Comparison of ENCODE assay signal across 17 cellular contexts in genomic region chr6:115729036-115729435, GRCh38.
A peak's percentile ranks its signal among the peaks of the same experiment; 100 is the strongest.
DNase-seq lines count a peak whose midpoint lies in the region; ATAC-seq and TF ChIP-seq lines count a peak whose summit lies in the region.
"Had no signal": no experiment of that assay in that cellular context is flagged by ENCODE, and none has a peak within 500 bp of the region (broad histone marks: within the 10 kb centered on the region; RNA-seq: fewer than 3 reads in every experiment).

No MANE protein-coding gene starts in this region.

- peak; percentile 41 for DNase-seq in A172 (ENCODE audit: low spot score)
- peak; percentile 24 for DNase-seq in H4 (ENCODE audit: low spot score)
- peak; percentile 82 for DNase-seq in T1000 (lab: John Stamatoyannopoulos, UW)
- peak in 1 of 2 donors; percentile 12 for DNase-seq in foreskin keratinocyte
- no peak for DNase-seq in midbrain (lab: John Stamatoyannopoulos, UW)
- DNase-seq: Calu3; CD8-positive, alpha-beta T cell; GOT3; NCI-H187; NCI-H345; NCI-H524 treated with DMSO at 0.1 percent for 48 hours; SW 1271 had no signal

- ATAC-seq in foreskin keratinocyte, result peak; percentile 42
- no peak for ATAC-seq in HG03280 (IDR thresholded peaks at IDR 0.05; ENCODE audit: unreplicated experiment)
- no peak for ATAC-seq in GM18520 (IDR thresholded peaks at IDR 0.05; ENCODE audit: unreplicated experiment)
- ATAC-seq in GM21423 (IDR thresholded peaks at IDR 0.05; ENCODE audit: unreplicated experiment), result no peak
- ATAC-seq: CD8-positive, alpha-beta T cell; K562 had no signal

- H3K4me1 ChIP-seq in foreskin keratinocyte, result no peaks in the 10 kb centered on the region
- H3K4me1 ChIP-seq: BLaER1 had no signal

- no peaks in the 10 kb centered on the region for H3K27me3 ChIP-seq in foreskin keratinocyte
- H3K27me3 ChIP-seq: BLaER1 had no signal

- H3K27ac ChIP-seq in foreskin keratinocyte, result no peak overlapping the region
- H3K27ac ChIP-seq: BLaER1 had no signal

- no peak for TF ChIP-seq CTCF in foreskin keratinocyte (conservative IDR thresholded peaks at IDR 0.05)
